ENCODE assay signal across 8 cellular contexts in the genomic region with DNA sequence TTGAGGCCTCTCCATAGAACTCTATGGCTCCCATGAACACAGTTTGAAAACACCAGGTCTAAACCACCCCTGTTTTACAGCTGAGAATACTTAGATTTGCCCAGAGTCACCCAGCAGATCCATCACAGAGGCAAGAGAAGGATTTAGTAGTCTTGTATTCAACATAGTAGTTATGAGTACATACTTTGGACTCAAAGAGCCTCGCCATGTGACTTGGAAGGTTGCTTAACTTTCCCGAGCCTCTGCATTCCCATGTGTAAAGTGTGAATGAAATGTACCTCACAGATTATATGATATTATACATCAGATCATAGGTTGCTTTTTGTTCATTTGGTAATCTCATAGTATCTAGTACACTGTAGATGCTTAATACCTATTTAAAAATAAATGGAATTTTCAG.
"Had no signal": no experiment of that assay in that cellular context is flagged by ENCODE, and none has a peak within 500 bp of the region (broad histone marks: within the 10 kb centered on the region; RNA-seq: fewer than 3 reads in every experiment).

No MANE protein-coding gene starts in this region.

- H3K9me3 ChIP-seq: HAP-1 had no signal

- ATAC-seq: HCT116, HepG2 had no signal

- FAIRE-seq: HepG2 had no signal

- H3K27ac ChIP-seq: GM23248, HL-60 had no signal

- H3K4me1 ChIP-seq: HAP-1 had no signal

- H2AFZ ChIP-seq: GM23248 had no signal

- H3K4me3 ChIP-seq: GM23248, HAP-1 had no signal

- H3K9ac ChIP-seq: GM23248 had no signal

- DNase-seq: GM23248, GOT3, H7, HFFc6 had no signal

- H3K36me3 ChIP-seq: HAP-1 had no signal
